8 cellular contexts compared by ENCODE assay signal in genomic region chr11:112280268-112281126, GRCh38. TPM values are rescaled to one million over a fixed set of nuclear protein-coding genes. Genes with fewer than 3 reads are reported as not detected.
DNase-seq lines count a peak whose midpoint lies in the region; ATAC-seq and TF ChIP-seq lines count a peak whose summit lies in the region.

No MANE protein-coding gene starts in this region.

- H3K4me3 ChIP-seq in ascending aorta: peak overlapping the region; percentile 54 to 70
- H3K4me3 ChIP-seq in retinal pigment epithelial cell (ENCODE audit: low read length): peak overlapping the region; percentile 49

- no peaks in the 10 kb centered on the region for H3K9me3 ChIP-seq in ascending aorta

- ATAC-seq in HG02623 (IDR thresholded peaks at IDR 0.05; ENCODE audit: unreplicated experiment): peak; percentile 71
- ATAC-seq in GM18873 (IDR thresholded peaks at IDR 0.05; ENCODE audit: low FRiP score, unreplicated experiment): no peak

- DNase-seq in GF-D8 (lab: John Stamatoyannopoulos, UW) (peak; percentile 89), NCI-H1436 treated with DMSO at 0.1 percent for 48 hours (lab: John Stamatoyannopoulos, UW) (peak; percentile 36), T-helper 2 cell (peak; percentile 18 to 87 (median 52)), ascending aorta (ENCODE audit: low spot score in 2 of 2) (peak in 1 of 2 donors; percentile 83), hippocampal formation (lab: John Stamatoyannopoulos, UW) (peak; percentile 63 to 83), retinal pigment epithelial cell (ENCODE audit: low read depth) (no peak)

- H3K36me3 ChIP-seq in ascending aorta: no peaks in the 10 kb centered on the region

- TF ChIP-seq CTCF in ascending aorta (IDR thresholded peaks at IDR 0.05): peak; percentile 58 to 72 (median 64)
- peak; percentile 75 for TF ChIP-seq CTCF in retinal pigment epithelial cell (conservative IDR thresholded peaks at IDR 0.05; ENCODE audit: low read depth, low read length)

- peak overlapping the region; percentile 22 to 37 for H3K27ac ChIP-seq in ascending aorta

- no peaks in the 10 kb centered on the region for H3K27me3 ChIP-seq in ascending aorta

- intact Hi-C loops in ascending aorta (cut with DNase I): loop anchor here (1.0 kb wide), 1 partner anchor 61 kb away; no protein-coding TSS in a partner anchor

- peaks cover 0 to 3% of the 10 kb centered on the region in 2 donors for H3K4me1 ChIP-seq in ascending aorta

RNA-seq across cellular contexts. Expression of gene PLET1, which starts 19.8 kb away (rescaled TPM):
- not detected for total RNA-seq in ascending aorta

RNA-seq across cellular contexts. Expression of gene PTS, which starts 54.3 kb away (rescaled TPM):
- 13.5 TPM for total RNA-seq in ascending aorta
